Comparison of ENCODE assay signal across 1 cellular context in genomic region chr17:29376667-29377268, GRCh38.
TF ChIP-seq lines count a peak whose summit lies in the region.

No MANE protein-coding gene starts in this region.

TF ChIP-seq in HEK293, 187 proteins besides CTCF, POLR2A, EP300 and RAD21 (continued from another document):
- TF ChIP-seq, protein P1, sequence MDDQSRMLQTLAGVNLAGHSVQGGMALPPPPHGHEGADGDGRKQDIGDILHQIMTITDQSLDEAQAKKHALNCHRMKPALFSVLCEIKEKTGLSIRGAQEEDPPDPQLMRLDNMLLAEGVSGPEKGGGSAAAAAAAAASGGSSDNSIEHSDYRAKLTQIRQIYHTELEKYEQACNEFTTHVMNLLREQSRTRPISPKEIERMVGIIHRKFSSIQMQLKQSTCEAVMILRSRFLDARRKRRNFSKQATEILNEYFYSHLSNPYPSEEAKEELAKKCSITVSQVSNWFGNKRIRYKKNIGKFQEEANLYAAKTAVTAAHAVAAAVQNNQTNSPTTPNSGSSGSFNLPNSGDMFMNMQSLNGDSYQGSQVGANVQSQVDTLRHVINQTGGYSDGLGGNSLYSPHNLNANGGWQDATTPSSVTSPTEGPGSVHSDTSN (CRISPR knock-in tag; IDR thresholded peaks at IDR 0.05): no peak
- TF ChIP-seq RBAK (tag by site-specific recombination; IDR thresholded peaks at IDR 0.05) (no peak), SCRT2 (tag by site-specific recombination; IDR thresholded peaks at IDR 0.05) (peak; percentile 46; the same call in 1 of the 2 replicates), ZNF639 (tag by site-specific recombination; IDR thresholded peaks at IDR 0.05) (no peak), ZNF274 (IDR thresholded peaks at IDR 0.05; ENCODE audit: low read length) (no peak), ZNF274 (tag by site-specific recombination; IDR thresholded peaks at IDR 0.05; ENCODE audit: borderline replicate concordance) (no peak), ZNF2 (tag by site-specific recombination; IDR thresholded peaks at IDR 0.05) (no peak), ZNF610 (tag by site-specific recombination; IDR thresholded peaks at IDR 0.05; ENCODE audit: borderline replicate concordance) (no peak), ZNF223 (tag by site-specific recombination; IDR thresholded peaks at IDR 0.05) (no peak), ZNF843 (tag by site-specific recombination; IDR thresholded peaks at IDR 0.05) (no peak), PRDM1 (tag by site-specific recombination; IDR thresholded peaks at IDR 0.05) (peak; percentile 18; the same call in 1 of the 2 replicates), ZNF335 (tag by site-specific recombination; conservative IDR thresholded peaks at IDR 0.05) (peak; percentile 52), ZNF600 (tag by site-specific recombination; IDR thresholded peaks at IDR 0.05) (peak; percentile 91), ZBTB6 (tag by site-specific recombination; IDR thresholded peaks at IDR 0.05) (peak; percentile 82), ZFP69B (tag by site-specific recombination; IDR thresholded peaks at IDR 0.05) (no peak), ZNF292 (tag by site-specific recombination; IDR thresholded peaks at IDR 0.05; ENCODE audit: borderline replicate concordance, low read depth) (no peak), ZNF660 (tag by site-specific recombination; IDR thresholded peaks at IDR 0.05) (0 out of 2 replicates have a peak, but pooled peaks have one; percentile 39), ZNF449 (tag by site-specific recombination; IDR thresholded peaks at IDR 0.05) (no peak), WT1 (tag by site-specific recombination; IDR thresholded peaks at IDR 0.05) (no peak), BCL11B (tag by site-specific recombination; IDR thresholded peaks at IDR 0.05; ENCODE audit: low read depth) (no peak), IKZF3 (tag by site-specific recombination; IDR thresholded peaks at IDR 0.05) (peak; percentile 54; the same call in 1 of the 2 replicates), ZNF10 (tag by site-specific recombination; IDR thresholded peaks at IDR 0.05) (no peak), ZBTB17 (tag by site-specific recombination; IDR thresholded peaks at IDR 0.05) (peak; percentile 72), ZNF707 (tag by site-specific recombination; IDR thresholded peaks at IDR 0.05) (no peak), ZBTB20 (tag by site-specific recombination; IDR thresholded peaks at IDR 0.05) (peak; percentile 34; the same call in 1 of the 2 replicates), GLIS1 (tag by site-specific recombination; IDR thresholded peaks at IDR 0.05) (peak; percentile 85), ZNF239 (tag by site-specific recombination; IDR thresholded peaks at IDR 0.05) (no peak), ZBTB21 (tag by site-specific recombination; IDR thresholded peaks at IDR 0.05) (no peak), REPIN1 (tag by site-specific recombination; IDR thresholded peaks at IDR 0.05; ENCODE audit: low read depth) (no peak), ZNF623 (tag by site-specific recombination; IDR thresholded peaks at IDR 0.05) (no peak), ZNF571 (tag by site-specific recombination; IDR thresholded peaks at IDR 0.05) (no peak), ZNF629 (tag by site-specific recombination; IDR thresholded peaks at IDR 0.05) (no peak), ZNF18 (tag by site-specific recombination; IDR thresholded peaks at IDR 0.05) (no peak)
- TF ChIP-seq, protein P2, sequence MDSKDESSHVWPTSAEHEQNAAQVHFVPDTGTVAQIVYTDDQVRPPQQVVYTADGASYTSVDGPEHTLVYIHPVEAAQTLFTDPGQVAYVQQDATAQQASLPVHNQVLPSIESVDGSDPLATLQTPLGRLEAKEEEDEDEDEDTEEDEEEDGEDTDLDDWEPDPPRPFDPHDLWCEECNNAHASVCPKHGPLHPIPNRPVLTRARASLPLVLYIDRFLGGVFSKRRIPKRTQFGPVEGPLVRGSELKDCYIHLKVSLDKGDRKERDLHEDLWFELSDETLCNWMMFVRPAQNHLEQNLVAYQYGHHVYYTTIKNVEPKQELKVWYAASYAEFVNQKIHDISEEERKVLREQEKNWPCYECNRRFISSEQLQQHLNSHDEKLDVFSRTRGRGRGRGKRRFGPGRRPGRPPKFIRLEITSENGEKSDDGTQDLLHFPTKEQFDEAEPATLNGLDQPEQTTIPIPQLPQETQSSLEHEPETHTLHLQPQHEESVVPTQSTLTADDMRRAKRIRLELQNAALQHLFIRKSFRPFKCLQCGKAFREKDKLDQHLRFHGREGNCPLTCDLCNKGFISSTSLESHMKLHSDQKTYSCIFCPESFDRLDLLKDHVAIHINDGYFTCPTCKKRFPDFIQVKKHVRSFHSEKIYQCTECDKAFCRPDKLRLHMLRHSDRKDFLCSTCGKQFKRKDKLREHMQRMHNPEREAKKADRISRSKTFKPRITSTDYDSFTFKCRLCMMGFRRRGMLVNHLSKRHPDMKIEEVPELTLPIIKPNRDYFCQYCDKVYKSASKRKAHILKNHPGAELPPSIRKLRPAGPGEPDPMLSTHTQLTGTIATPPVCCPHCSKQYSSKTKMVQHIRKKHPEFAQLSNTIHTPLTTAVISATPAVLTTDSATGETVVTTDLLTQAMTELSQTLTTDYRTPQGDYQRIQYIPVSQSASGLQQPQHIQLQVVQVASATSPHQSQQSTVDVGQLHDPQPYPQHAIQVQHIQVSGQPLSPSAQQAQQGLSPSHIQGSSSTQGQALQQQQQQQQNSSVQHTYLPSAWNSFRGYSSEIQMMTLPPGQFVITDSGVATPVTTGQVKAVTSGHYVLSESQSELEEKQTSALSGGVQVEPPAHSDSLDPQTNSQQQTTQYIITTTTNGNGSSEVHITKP (tag by site-specific recombination; IDR thresholded peaks at IDR 0.05): 0 out of 2 replicates have a peak, but pooled peaks have one; percentile 12
- TF ChIP-seq, protein P3, sequence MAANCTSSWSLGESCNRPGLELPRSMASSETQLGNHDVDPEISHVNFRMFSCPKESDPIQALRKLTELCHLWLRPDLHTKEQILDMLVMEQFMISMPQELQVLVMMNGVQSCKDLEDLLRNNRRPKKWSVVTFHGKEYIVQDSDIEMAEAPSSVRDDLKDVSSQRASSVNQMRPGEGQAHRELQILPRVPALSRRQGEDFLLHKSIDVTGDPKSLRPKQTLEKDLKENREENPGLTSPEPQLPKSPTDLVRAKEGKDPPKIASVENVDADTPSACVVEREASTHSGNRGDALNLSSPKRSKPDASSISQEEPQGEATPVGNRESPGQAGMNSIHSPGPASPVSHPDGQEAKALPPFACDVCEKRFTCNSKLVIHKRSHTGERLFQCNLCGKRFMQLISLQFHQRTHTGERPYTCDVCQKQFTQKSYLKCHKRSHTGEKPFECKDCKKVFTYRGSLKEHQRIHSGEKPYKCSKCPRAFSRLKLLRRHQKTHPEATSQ (tag by site-specific recombination; IDR thresholded peaks at IDR 0.05): no peak
- TF ChIP-seq, protein P4, sequence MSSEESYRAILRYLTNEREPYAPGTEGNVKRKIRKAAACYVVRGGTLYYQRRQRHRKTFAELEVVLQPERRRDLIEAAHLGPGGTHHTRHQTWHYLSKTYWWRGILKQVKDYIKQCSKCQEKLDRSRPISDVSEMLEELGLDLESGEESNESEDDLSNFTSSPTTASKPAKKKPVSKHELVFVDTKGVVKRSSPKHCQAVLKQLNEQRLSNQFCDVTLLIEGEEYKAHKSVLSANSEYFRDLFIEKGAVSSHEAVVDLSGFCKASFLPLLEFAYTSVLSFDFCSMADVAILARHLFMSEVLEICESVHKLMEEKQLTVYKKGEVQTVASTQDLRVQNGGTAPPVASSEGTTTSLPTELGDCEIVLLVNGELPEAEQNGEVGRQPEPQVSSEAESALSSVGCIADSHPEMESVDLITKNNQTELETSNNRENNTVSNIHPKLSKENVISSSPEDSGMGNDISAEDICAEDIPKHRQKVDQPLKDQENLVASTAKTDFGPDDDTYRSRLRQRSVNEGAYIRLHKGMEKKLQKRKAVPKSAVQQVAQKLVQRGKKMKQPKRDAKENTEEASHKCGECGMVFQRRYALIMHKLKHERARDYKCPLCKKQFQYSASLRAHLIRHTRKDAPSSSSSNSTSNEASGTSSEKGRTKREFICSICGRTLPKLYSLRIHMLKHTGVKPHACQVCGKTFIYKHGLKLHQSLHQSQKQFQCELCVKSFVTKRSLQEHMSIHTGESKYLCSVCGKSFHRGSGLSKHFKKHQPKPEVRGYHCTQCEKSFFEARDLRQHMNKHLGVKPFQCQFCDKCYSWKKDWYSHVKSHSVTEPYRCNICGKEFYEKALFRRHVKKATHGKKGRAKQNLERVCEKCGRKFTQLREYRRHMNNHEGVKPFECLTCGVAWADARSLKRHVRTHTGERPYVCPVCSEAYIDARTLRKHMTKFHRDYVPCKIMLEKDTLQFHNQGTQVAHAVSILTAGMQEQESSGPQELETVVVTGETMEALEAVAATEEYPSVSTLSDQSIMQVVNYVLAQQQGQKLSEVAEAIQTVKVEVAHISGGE (tag by site-specific recombination; conservative IDR thresholded peaks at IDR 0.05; ENCODE audit: low read depth): no peak
- TF ChIP-seq, protein P5, sequence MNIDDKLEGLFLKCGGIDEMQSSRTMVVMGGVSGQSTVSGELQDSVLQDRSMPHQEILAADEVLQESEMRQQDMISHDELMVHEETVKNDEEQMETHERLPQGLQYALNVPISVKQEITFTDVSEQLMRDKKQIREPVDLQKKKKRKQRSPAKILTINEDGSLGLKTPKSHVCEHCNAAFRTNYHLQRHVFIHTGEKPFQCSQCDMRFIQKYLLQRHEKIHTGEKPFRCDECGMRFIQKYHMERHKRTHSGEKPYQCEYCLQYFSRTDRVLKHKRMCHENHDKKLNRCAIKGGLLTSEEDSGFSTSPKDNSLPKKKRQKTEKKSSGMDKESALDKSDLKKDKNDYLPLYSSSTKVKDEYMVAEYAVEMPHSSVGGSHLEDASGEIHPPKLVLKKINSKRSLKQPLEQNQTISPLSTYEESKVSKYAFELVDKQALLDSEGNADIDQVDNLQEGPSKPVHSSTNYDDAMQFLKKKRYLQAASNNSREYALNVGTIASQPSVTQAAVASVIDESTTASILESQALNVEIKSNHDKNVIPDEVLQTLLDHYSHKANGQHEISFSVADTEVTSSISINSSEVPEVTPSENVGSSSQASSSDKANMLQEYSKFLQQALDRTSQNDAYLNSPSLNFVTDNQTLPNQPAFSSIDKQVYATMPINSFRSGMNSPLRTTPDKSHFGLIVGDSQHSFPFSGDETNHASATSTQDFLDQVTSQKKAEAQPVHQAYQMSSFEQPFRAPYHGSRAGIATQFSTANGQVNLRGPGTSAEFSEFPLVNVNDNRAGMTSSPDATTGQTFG (tag by site-specific recombination; IDR thresholded peaks at IDR 0.05; ENCODE audit: borderline replicate concordance): no peak
